16 cellular contexts compared by ENCODE assay signal in the genomic region with DNA sequence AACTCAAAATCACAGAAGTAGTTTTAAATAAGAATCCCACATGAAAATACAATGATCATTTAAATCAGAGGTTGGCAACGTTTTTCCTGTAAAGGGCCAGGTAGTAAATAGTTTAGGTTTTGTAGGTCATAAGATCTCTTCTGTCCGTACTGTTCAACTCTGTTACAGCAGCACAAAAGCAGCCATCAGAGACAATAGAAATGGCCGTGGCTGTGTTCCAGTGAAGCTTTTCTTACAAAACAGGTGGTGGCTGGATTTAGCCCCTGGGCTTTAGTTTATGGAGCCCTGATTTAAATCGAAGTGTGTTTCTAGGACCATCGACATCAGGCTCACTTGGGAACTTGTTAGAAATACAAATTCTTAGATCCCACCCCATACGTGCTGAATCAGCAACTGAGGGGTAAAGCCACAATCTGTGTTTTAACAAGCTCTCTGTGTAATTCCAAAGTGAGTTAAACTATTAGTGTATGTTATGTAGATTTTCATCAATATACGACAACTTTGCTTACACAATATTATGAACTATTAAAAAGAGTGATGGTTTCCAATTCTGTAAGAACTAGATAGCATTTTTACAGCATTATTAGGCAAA. TPM values are rescaled to one million over a fixed set of nuclear protein-coding genes. Genes with fewer than 3 reads are reported as not detected.
A peak's percentile ranks its signal among the peaks of the same experiment; 100 is the strongest.
DNase-seq lines count a peak whose midpoint lies in the region; ATAC-seq and TF ChIP-seq lines count a peak whose summit lies in the region.
"Had no signal": no experiment of that assay in that cellular context is flagged by ENCODE, and none has a peak within 500 bp of the region (broad histone marks: within the 10 kb centered on the region; RNA-seq: fewer than 3 reads in every experiment).

No MANE protein-coding gene starts in this region.

- no peak overlapping the region for H3K4me2 ChIP-seq in IMR-90 (ENCODE audit: low read depth, low read length)

- H2BK15ac ChIP-seq in IMR-90 (ENCODE audit: low read depth, low read length): no peak overlapping the region

- no peaks in the 10 kb centered on the region for H3K36me3 Mint-ChIP-seq in activated naive CD4-positive, alpha-beta T cell treated with anti-CD3 and anti-CD28 coated beads, Interleukin-2, amount 50 U/mL, for 72 hours

- H3K56ac ChIP-seq in IMR-90 (ENCODE audit: extremely low read depth, insufficient read depth, low read length): no peak overlapping the region

- H2AFZ ChIP-seq in IMR-90 (replicated peaks; ENCODE audit: low read length, poor library complexity): no peak overlapping the region
- peak overlapping the region; percentile 57 for H2AFZ ChIP-seq in neuron (ENCODE audit: low read depth, low read length)

- no peak overlapping the region for H4K5ac ChIP-seq in IMR-90 (ENCODE audit: low read depth, low read length)

- no peaks in the 10 kb centered on the region for H3K79me1 ChIP-seq in IMR-90 (ENCODE audit: low read depth in 1 of 2, low read length in 2 of 2)

- H3K4me1 ChIP-seq in IMR-90 (ENCODE audit: control insufficient read depth, insufficient read depth, low read length) (no peaks in the 10 kb centered on the region), neuron (ENCODE audit: insufficient read depth, low read length) (peaks cover 6% of the 10 kb centered on the region)

- no peak overlapping the region for H2AK5ac ChIP-seq in IMR-90 (ENCODE audit: low read depth, low read length)

- no peak overlapping the region for H4K91ac ChIP-seq in IMR-90 (ENCODE audit: insufficient read depth, low read depth, low read length)

- no CpG with 5 or more reads among the region's 7 CpGs for WGBS in IMR-90 (ENCODE audit: extremely low coverage in 2 of 2, insufficient read length in 1 of 2), 2 experiments

- no peak overlapping the region for H2BK120ac ChIP-seq in IMR-90 (ENCODE audit: low read depth, low read length)

- no peak overlapping the region for H3K14ac ChIP-seq in IMR-90 (replicated peaks; ENCODE audit: low read depth, low read length)

- H3K9me3 Mint-ChIP-seq in activated naive CD4-positive, alpha-beta T cell treated with anti-CD3 and anti-CD28 coated beads, Interleukin-2, amount 50 U/mL, for 72 hours: no peaks in the 10 kb centered on the region
- H3K9me3 Mint-ChIP-seq: HFFc6 had no signal

- H3K4ac ChIP-seq in IMR-90 (ENCODE audit: low read depth, low read length): no peak overlapping the region

- TF ChIP-seq CTCF in IMR-90 (conservative IDR thresholded peaks at IDR 0.05; ENCODE audit: low read depth, low read length): no peak

- intact Hi-C loops in IMR-90 (cut with micrococcal nuclease): no loop called here

- no peak overlapping the region for H4K8ac ChIP-seq in IMR-90 (ENCODE audit: low read depth in 2 of 2, low read length in 2 of 2)

- no peak overlapping the region for H3K9ac ChIP-seq in IMR-90 (ENCODE audit: low read depth, low read length)

- no peaks in the 10 kb centered on the region for H4K20me1 ChIP-seq in IMR-90 (ENCODE audit: insufficient read depth, low read length)

- H2AK9ac ChIP-seq in IMR-90 (replicated peaks; ENCODE audit: low read depth, low read length, poor library complexity): no peak overlapping the region

- TF ChIP-seq POLR2A in IMR-90 (IDR thresholded peaks at IDR 0.05; ENCODE audit: low read depth, low read length): no peak

- CTCF ChIA-PET in IMR-90 (lab: Yijun Ruan, JAX): interaction anchor here (0.5 to 0.8 kb wide), 2 partner anchors 9 to 61 kb away, joined by 3 to 5 read pairs; no protein-coding TSS in a partner anchor

- in situ Hi-C loops in IMR-90 (cut with MboI; ENCODE audit: low sequenced_read_pairs) (no loop called here), G401 (cut with HindIII; ENCODE audit: low sequenced_read_pairs) (no loop called here)

- H3K27me3 ChIP-seq in IMR-90 (ENCODE audit: control insufficient read depth, insufficient read depth, low read length) (no peaks in the 10 kb centered on the region), neuron (ENCODE audit: insufficient read depth, low read length) (no peaks in the 10 kb centered on the region)
- H3K27me3 ChIP-seq: MG63 had no signal

- H3K9me3 ChIP-seq in IMR-90 (ENCODE audit: control insufficient read depth, insufficient read depth, low read length) (no peaks in the 10 kb centered on the region), neuron (ENCODE audit: low read length) (no peaks in the 10 kb centered on the region)
- H3K9me3 ChIP-seq: MG63 had no signal

- H3K4me3 ChIP-seq in IMR-90 (ENCODE audit: insufficient read depth, low read depth, low read length) (no peak overlapping the region), neuron (ENCODE audit: low read length) (no peak overlapping the region)
- H3K4me3 ChIP-seq: MG63 had no signal

- no peak overlapping the region for H3K27ac Mint-ChIP-seq in activated naive CD4-positive, alpha-beta T cell treated with anti-CD3 and anti-CD28 coated beads, Interleukin-2, amount 50 U/mL, for 72 hours
- H3K27ac Mint-ChIP-seq: HFFc6 had no signal

- TF ChIP-seq RAD21 in IMR-90 (IDR thresholded peaks at IDR 0.05; ENCODE audit: low read length): no peak

- H2BK20ac ChIP-seq in IMR-90 (ENCODE audit: low read depth, low read length): no peak overlapping the region

- ATAC-seq in IMR-90 (ENCODE audit: low read depth): no peak
- ATAC-seq in activated naive CD4-positive, alpha-beta T cell treated with anti-CD3 and anti-CD28 coated beads, Interleukin-2, amount 50 U/mL, for 72 hours: no peak
- ATAC-seq in HG03159 (IDR thresholded peaks at IDR 0.05; ENCODE audit: unreplicated experiment): no peak

- dilution Hi-C loops in IMR-90 (cut with HindIII; ENCODE audit: low sequenced_read_pairs, unreplicated experiment): no loop called here

- no peak overlapping the region for H3K18ac ChIP-seq in IMR-90 (ENCODE audit: low read depth, low read length)

- no peak overlapping the region for H3K27ac ChIP-seq in IMR-90 (ENCODE audit: insufficient read depth, low read length)

- BruUV-seq in IMR-90 (replicated peaks; lab: Mats Ljungman, UMichigan): no TSS peak

- H3K36me3 ChIP-seq in IMR-90 (ENCODE audit: control insufficient read depth, insufficient read depth, low read length) (no peaks in the 10 kb centered on the region), neuron (ENCODE audit: insufficient read depth, low read length) (no peaks in the 10 kb centered on the region)
- H3K36me3 ChIP-seq: MG63 had no signal

- POLR2A ChIA-PET in IMR-90 (lab: Charles Lee; ENCODE audit: unreplicated experiment): no interaction called here

- DNase-seq in NCI-H524 (lab: John Stamatoyannopoulos, UW) (peak; percentile 5 to 49), NCI-H524 treated with DMSO at 0.1 percent for 48 hours (lab: John Stamatoyannopoulos, UW) (no peak), IMR-90 (no peak), NCI-H69 (lab: John Stamatoyannopoulos, UW) (peak; percentile 84), G401 (ENCODE audit: low spot score) (no peak)
- DNase-seq in activated naive CD4-positive, alpha-beta T cell treated with anti-CD3 and anti-CD28 coated beads, Interleukin-2, amount 50 U/mL, for 72 hours (ENCODE audit: low spot score in 2 of 2): no peak
- DNase-seq: C1 segment of cervical spinal cord; GOT3; HFFc6; MG63; NCI-H1436; NCI-H2081 treated with DMSO at 0.1 percent for 48 hours; NCI-H446; NK-92 treated with Interleukin-12 subunit alpha and Interleukin-12 subunit beta, amount 100 ng/mL, for 24 hours had no signal

- H2BK5ac ChIP-seq in IMR-90 (ENCODE audit: low read depth, low read length, poor library complexity, severe bottlenecking): no peak overlapping the region

- H3K9me1 ChIP-seq in IMR-90 (ENCODE audit: insufficient read depth, low read length): no peaks in the 10 kb centered on the region

- no peak overlapping the region for H3K23ac ChIP-seq in IMR-90 (ENCODE audit: low read depth, low read length)

TF ChIP-seq in IMR-90, 13 proteins besides CTCF, POLR2A, EP300 and RAD21:
- TF ChIP-seq MXI1 (IDR thresholded peaks at IDR 0.05; ENCODE audit: borderline replicate concordance, low read depth, low read length) (no peak), MAFK (IDR thresholded peaks at IDR 0.05; ENCODE audit: low read depth, low read length) (peak; percentile 31; the same call in 1 of the 2 replicates), CEBPB (IDR thresholded peaks at IDR 0.05; ENCODE audit: low read depth, low read length) (no peak), FOS (IDR thresholded peaks at IDR 0.05; ENCODE audit: low read depth, low read length) (no peak), SMC3 (IDR thresholded peaks at IDR 0.05; ENCODE audit: low read depth, low read length) (no peak), RCOR1 (IDR thresholded peaks at IDR 0.05; ENCODE audit: insufficient replicate concordance, low read length) (no peak), BHLHE40 (IDR thresholded peaks at IDR 0.05; ENCODE audit: low read depth, low read length) (no peak)
- TF ChIP-seq, protein P1, sequence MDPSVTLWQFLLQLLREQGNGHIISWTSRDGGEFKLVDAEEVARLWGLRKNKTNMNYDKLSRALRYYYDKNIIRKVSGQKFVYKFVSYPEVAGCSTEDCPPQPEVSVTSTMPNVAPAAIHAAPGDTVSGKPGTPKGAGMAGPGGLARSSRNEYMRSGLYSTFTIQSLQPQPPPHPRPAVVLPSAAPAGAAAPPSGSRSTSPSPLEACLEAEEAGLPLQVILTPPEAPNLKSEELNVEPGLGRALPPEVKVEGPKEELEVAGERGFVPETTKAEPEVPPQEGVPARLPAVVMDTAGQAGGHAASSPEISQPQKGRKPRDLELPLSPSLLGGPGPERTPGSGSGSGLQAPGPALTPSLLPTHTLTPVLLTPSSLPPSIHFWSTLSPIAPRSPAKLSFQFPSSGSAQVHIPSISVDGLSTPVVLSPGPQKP (IDR thresholded peaks at IDR 0.05; ENCODE audit: borderline replicate concordance, low read depth, low read length): no peak
- TF ChIP-seq, protein P2, sequence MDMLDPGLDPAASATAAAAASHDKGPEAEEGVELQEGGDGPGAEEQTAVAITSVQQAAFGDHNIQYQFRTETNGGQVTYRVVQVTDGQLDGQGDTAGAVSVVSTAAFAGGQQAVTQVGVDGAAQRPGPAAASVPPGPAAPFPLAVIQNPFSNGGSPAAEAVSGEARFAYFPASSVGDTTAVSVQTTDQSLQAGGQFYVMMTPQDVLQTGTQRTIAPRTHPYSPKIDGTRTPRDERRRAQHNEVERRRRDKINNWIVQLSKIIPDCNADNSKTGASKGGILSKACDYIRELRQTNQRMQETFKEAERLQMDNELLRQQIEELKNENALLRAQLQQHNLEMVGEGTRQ (IDR thresholded peaks at IDR 0.05; ENCODE audit: low read depth, low read length): no peak

RNA-seq across cellular contexts. Expression of gene MIR17HG, which starts 54.8 kb away (rescaled TPM):
- total RNA-seq in IMR-90 (2012; rRNA removed): 3.0 and 9.7 TPM in 2 replicates
- polyA plus RNA-seq in IMR-90 (2012; rRNA removed): 0.75 and 0.77 TPM in 2 replicates
- 0.03 and 0.14 TPM in 2 replicates for polyA plus RNA-seq in IMR-90 (2012; cell fraction: cytosol; rRNA removed)
- 0.27 and 3.9 TPM in 2 replicates for polyA plus RNA-seq in IMR-90 (2012; cell fraction: nucleus; rRNA removed; ENCODE audit: low replicate concordance)
- total RNA-seq in activated naive CD4-positive, alpha-beta T cell treated with anti-CD3 and anti-CD28 coated beads, Interleukin-2, amount 50 U/mL, for 72 hours: 10 to 100 TPM; 11.5 to 25.8 TPM
- total RNA-seq in G401 (2014; rRNA removed; shearing (Covaris generic)): 6.6 and 7.8 TPM in 2 replicates

Comparison
In these comparisons a context has a peak if more than half of its experiments do, and no peak if none do; other contexts are left out.
1. DNase-seq: peak in NCI-H524 (2 of 2) and NCI-H69 (single experiment); none in NCI-H524 treated with DMSO at 0.1 percent for 48 hours (single experiment), IMR-90 (single experiment), activated naive CD4-positive, alpha-beta T cell treated with anti-CD3 and anti-CD28 coated beads, Interleukin-2, amount 50 U/mL, for 72 hours (0 of 2) and G401 (single experiment).